In genomic region chr22:44914026-44914721, GRCh38 we compare ENCODE assay signal across 23 cellular contexts.
DNase-seq lines count a peak whose midpoint lies in the region; ATAC-seq, FAIRE-seq and TF ChIP-seq lines count a peak whose summit lies in the region.
"Had no signal": no experiment of that assay in that cellular context is flagged by ENCODE, and none has a peak within 500 bp of the region (broad histone marks: within the 10 kb centered on the region; RNA-seq: fewer than 3 reads in every experiment).

No MANE protein-coding gene starts in this region.

- no peak for ATAC-seq in right lobe of liver
- no peak for ATAC-seq in HepG2
- no peak for ATAC-seq in HG03565 (IDR thresholded peaks at IDR 0.05; ENCODE audit: unreplicated experiment)
- ATAC-seq: GM23338, Panc1 had no signal

- no peak for TF ChIP-seq POLR2A in right lobe of liver (IDR thresholded peaks at IDR 0.05)
- no peak for TF ChIP-seq POLR2A in HepG2 (IDR thresholded peaks at IDR 0.05; ENCODE audit: insufficient read depth in 1 of 2, low read depth in 2 of 2, low read length in 2 of 2)

- no peak for FAIRE-seq in HepG2 (lab: Jason Lieb, UNC)
- FAIRE-seq: HTR-8/SVneo had no signal

- POLR2A ChIA-PET in HepG2 (lab: Yijun Ruan, JAX), result no interaction called here

- H2AFZ ChIP-seq in HepG2 (ENCODE audit: low read length) (no peak overlapping the region), osteoblast (ENCODE audit: low read length) (no peak overlapping the region)
- H2AFZ ChIP-seq: GM23338 had no signal

- H3K56ac ChIP-seq in mesendoderm (ENCODE audit: low read length), result no peak overlapping the region

- CTCF ChIA-PET in HepG2 (lab: Yijun Ruan, JAX; ENCODE audit: low intra/inter-chr PET ratio, low total read pairs), result no interaction called here

- no peak overlapping the region for H3K23ac ChIP-seq in mesendoderm (ENCODE audit: low read length)

- intact Hi-C loops in right lobe of liver (cut with DNase I) (no loop called here), HepG2 (cut with micrococcal nuclease; ENCODE audit: unreplicated experiment) (no loop called here)

- no TSS peak for BruUV-seq in HepG2 (replicated peaks; lab: Mats Ljungman, UMichigan)

- 43% methylated on average over 3 of the region's 13 CpGs for whole genome bisulfite sequencing in right lobe of liver (ENCODE audit: insufficient coverage, low coverage, low lambda C conversion rate, missing lambda C conversion rate)
- WGBS in HepG2 (ENCODE audit: low lambda C conversion rate), result 14% methylated on average over 4 of the region's 13 CpGs
- WGBS in mesendoderm (ENCODE audit: extremely low coverage, insufficient coverage, low lambda C conversion rate), result no CpG with 5 or more reads among the region's 13 CpGs

- no peaks in the 10 kb centered on the region for H3K79me1 ChIP-seq in mesendoderm (ENCODE audit: low read length)

- H4K5ac ChIP-seq in mesendoderm (ENCODE audit: low read length), result no peak overlapping the region

- H3K27ac Mint-ChIP-seq in chondrocyte (ENCODE audit: unreplicated experiment), result no peak overlapping the region
- H3K27ac Mint-ChIP-seq: CD4-positive, alpha-beta T cell; GM23338 had no signal

- H3K4me1 ChIP-seq in right lobe of liver (no peaks in the 10 kb centered on the region), HepG2 (ENCODE audit: insufficient read depth, low read length) (no peaks in the 10 kb centered on the region), osteoblast (ENCODE audit: insufficient read depth, low read length) (no peaks in the 10 kb centered on the region), mesendoderm (ENCODE audit: control insufficient read depth, low read depth, low read length) (no peaks in the 10 kb centered on the region), HAP-1 (no peaks in the 10 kb centered on the region)
- H3K4me1 ChIP-seq: SJSA1 had no signal

- H3K4me2 ChIP-seq in HepG2 (ENCODE audit: low read depth, low read length), result no peak overlapping the region
- H3K4me2 ChIP-seq in osteoblast (ENCODE audit: insufficient read depth, low read length), result no peak overlapping the region
- no peak overlapping the region for H3K4me2 ChIP-seq in mesendoderm (ENCODE audit: low read length)
- H3K4me2 ChIP-seq: GM23338, KMS-11 had no signal

- no peaks in the 10 kb centered on the region for H3K27me3 Mint-ChIP-seq in chondrocyte (ENCODE audit: low read depth)

- peaks cover 7% of the 10 kb centered on the region for H3K9me3 Mint-ChIP-seq in chondrocyte (ENCODE audit: low read depth)

- H3K27me3 ChIP-seq in right lobe of liver (no peaks in the 10 kb centered on the region), HepG2 (ENCODE audit: control insufficient read depth in 1 of 2, insufficient read depth in 2 of 2, low read length in 2 of 2) (peaks cover 9 to 57% of the 10 kb centered on the region in 2 experiments), osteoblast (ENCODE audit: insufficient read depth, low read length) (no peaks in the 10 kb centered on the region), mesendoderm (ENCODE audit: insufficient read depth, low read length, poor library complexity) (no peaks in the 10 kb centered on the region), HAP-1 (ENCODE audit: low read depth) (no peaks in the 10 kb centered on the region)

- H3K18ac ChIP-seq in mesendoderm (ENCODE audit: low read length), result no peak overlapping the region

- no peaks in the 10 kb centered on the region for H3K4me1 Mint-ChIP-seq in chondrocyte (ENCODE audit: low read depth)
- H3K4me1 Mint-ChIP-seq: GM23338 had no signal

- peaks cover 7% of the 10 kb centered on the region for H3K36me3 Mint-ChIP-seq in chondrocyte (ENCODE audit: low read depth)

- H3K36me3 ChIP-seq in right lobe of liver (no peaks in the 10 kb centered on the region), HepG2 (replicated peaks in 1 of 2; ENCODE audit: control insufficient read depth in 1 of 2, insufficient read depth in 2 of 2, low read length in 2 of 2) (no peaks in the 10 kb centered on the region), osteoblast (ENCODE audit: insufficient read depth, low read length) (no peaks in the 10 kb centered on the region), mesendoderm (ENCODE audit: control insufficient read depth, insufficient read depth, low read length) (peaks cover 4% of the 10 kb centered on the region), HAP-1 (replicated peaks) (peaks cover 25% of the 10 kb centered on the region)
- H3K36me3 ChIP-seq: SJSA1 had no signal

- H3K27ac ChIP-seq in right lobe of liver (no peak overlapping the region), HepG2 (ENCODE audit: extremely low read length, insufficient read depth, low read length) (no peak overlapping the region), osteoblast (ENCODE audit: low read depth, low read length) (no peak overlapping the region), mesendoderm (ENCODE audit: low read depth, low read length) (no peak overlapping the region)
- H3K27ac ChIP-seq: KMS-11, SJSA1 had no signal

- no peak for TF ChIP-seq RAD21 in HepG2 (CRISPR knock-in tag; IDR thresholded peaks at IDR 0.05)

- no peak overlapping the region for H3K4me3 Mint-ChIP-seq in chondrocyte (ENCODE audit: unreplicated experiment)
- H3K4me3 Mint-ChIP-seq: CD4-positive, alpha-beta T cell; GM23338 had no signal

- H3K9ac ChIP-seq in HepG2 (ENCODE audit: insufficient read depth, low read depth, low read length), result no peak overlapping the region
- no peak overlapping the region for H3K9ac ChIP-seq in mesendoderm (ENCODE audit: low read length)
- H3K9ac ChIP-seq: KMS-11 had no signal

- no peak overlapping the region for H3K4ac ChIP-seq in mesendoderm (ENCODE audit: low read depth, low read length)

- in situ Hi-C loops in HepG2 (cut with HindIII; ENCODE audit: extremely low pct_ligation_motif_present, low pct_unique_long_range_greater_than_20kb) (no loop called here), HAP-1 (cut with MboI; ENCODE audit: low sequenced_read_pairs) (no loop called here)

- H4K8ac ChIP-seq in mesendoderm (ENCODE audit: low read depth, low read length), result no peak overlapping the region

- H2AK5ac ChIP-seq in mesendoderm (ENCODE audit: low read length), result no peak overlapping the region

- no peak overlapping the region for H2BK15ac ChIP-seq in mesendoderm (replicated peaks; ENCODE audit: low read depth)

- TF ChIP-seq CTCF in right lobe of liver (IDR thresholded peaks at IDR 0.05), result no peak
- TF ChIP-seq CTCF in HepG2 (CRISPR knock-in tag; IDR thresholded peaks at IDR 0.05), result no peak
- no peak for TF ChIP-seq CTCF in chondrocyte (IDR thresholded peaks at IDR 0.05)
- no peak for TF ChIP-seq CTCF in osteoblast (IDR thresholded peaks at IDR 0.05; ENCODE audit: extremely low read depth, low read depth, low read length)

- no peak for TF ChIP-seq EP300 in HepG2 (IDR thresholded peaks at IDR 0.05; ENCODE audit: low read depth in 2 of 2, low read length in 2 of 2)
- TF ChIP-seq EP300 in HepG2 (CRISPR knock-in tag; IDR thresholded peaks at IDR 0.05; ENCODE audit: borderline replicate concordance), result no peak

- DNase-seq in right lobe of liver (peak in 2 of 3 donors; percentile 35), HepG2 (ENCODE audit: low spot score) (no peak), chondrocyte (ENCODE audit: low spot score) (peak; percentile 65), osteoblast (ENCODE audit: insufficient read length, low spot score, missing footprints) (peak; percentile 56), mesendoderm (no peak), HAP-1 (ENCODE audit: low spot score in 2 of 2) (no peak)
- DNase-seq: COR-L47, DMS79, IMR-90, MV-4-11, NCI-H1105 treated with DMSO at 0.1 percent for 48 hours, NCI-H2029 treated with DMSO at 0.1 percent for 48 hours, NCI-H2171, NCI-H345, NCI-H524 treated with DMSO at 0.1 percent for 48 hours, NCI-H82 had no signal

- H3K4me3 ChIP-seq in right lobe of liver (no peak overlapping the region), HepG2 (replicated peaks in 1 of 3; ENCODE audit: insufficient read depth in 1 of 3, low read depth in 2 of 3, low read length in 3 of 3) (no peak overlapping the region), osteoblast (ENCODE audit: insufficient read depth, low read length) (no peak overlapping the region), mesendoderm (ENCODE audit: low read length) (no peak overlapping the region), HAP-1 (no peak overlapping the region)
- H3K4me3 ChIP-seq: GM23338, SJSA1 had no signal

- H3K9me3 ChIP-seq in right lobe of liver (no peaks in the 10 kb centered on the region), HepG2 (ENCODE audit: low read length) (no peaks in the 10 kb centered on the region; the same call in 1 of the 2 replicates), osteoblast (ENCODE audit: low read depth, low read length) (no peaks in the 10 kb centered on the region), HAP-1 (peaks cover 12% of the 10 kb centered on the region)
- H3K9me3 ChIP-seq: SJSA1 had no signal

- H3K79me2 ChIP-seq in HepG2 (ENCODE audit: insufficient read depth, low read length), result no peaks in the 10 kb centered on the region
- no peaks in the 10 kb centered on the region for H3K79me2 ChIP-seq in osteoblast (ENCODE audit: insufficient read depth, low read length)
- H3K79me2 ChIP-seq in mesendoderm (ENCODE audit: control insufficient read depth, insufficient read depth, low read length), result no peaks in the 10 kb centered on the region

- H4K20me1 ChIP-seq in HepG2 (ENCODE audit: insufficient read depth, low read length) (peaks cover 3% of the 10 kb centered on the region; the same call in 1 of the 2 replicates), osteoblast (ENCODE audit: insufficient read depth, low read length) (no peaks in the 10 kb centered on the region)

- H2BK120ac ChIP-seq in mesendoderm (ENCODE audit: low read depth, low read length), result no peak overlapping the region

- no peak overlapping the region for H2BK5ac ChIP-seq in mesendoderm (ENCODE audit: low read length)

TF ChIP-seq in HepG2, 621 proteins besides CTCF, POLR2A, EP300 and RAD21 (continues in another document):
- no peak for TF ChIP-seq CENPT (CRISPR knock-in tag; IDR thresholded peaks at IDR 0.05; ENCODE audit: low read depth)
- TF ChIP-seq REPIN1 (CRISPR knock-in tag; IDR thresholded peaks at IDR 0.05; ENCODE audit: borderline replicate concordance, low read depth), result no peak
- no peak for TF ChIP-seq ZGPAT (CRISPR knock-in tag; IDR thresholded peaks at IDR 0.05)
- TF ChIP-seq KLF16 (CRISPR knock-in tag; IDR thresholded peaks at IDR 0.05), result no peak
- TF ChIP-seq NFKBIZ (CRISPR knock-in tag; IDR thresholded peaks at IDR 0.05), result no peak
- no peak for TF ChIP-seq ZNF83 (CRISPR knock-in tag; IDR thresholded peaks at IDR 0.05; ENCODE audit: borderline replicate concordance)

Comparison
In these comparisons a context has a peak if more than half of its experiments do, and no peak if none do; other contexts are left out.
1. DNase-seq: peak in right lobe of liver (2 of 3), chondrocyte (single experiment) and osteoblast (single experiment); none in HepG2 (single experiment), mesendoderm (single experiment) and HAP-1 (0 of 2).